Comparison of ENCODE assay signal across 21 cellular contexts in genomic region chr9:127356906-127357305, GRCh38.
"Had no signal": no experiment of that assay in that cellular context is flagged by ENCODE, and none has a peak within 500 bp of the region (broad histone marks: within the 10 kb centered on the region; RNA-seq: fewer than 3 reads in every experiment).

No MANE protein-coding gene starts in this region.

- H3K4me3 Mint-ChIP-seq: dendritic cell treated with granulocyte-macrophage colony-stimulating factor and Interleukin-4, amounts not matched to agents 40 ng/mL and 50 ng/mL, for 4 days; immature natural killer cell had no signal

- H3K27ac Mint-ChIP-seq: dendritic cell treated with granulocyte-macrophage colony-stimulating factor and Interleukin-4, amounts not matched to agents 40 ng/mL and 50 ng/mL, for 4 days; immature natural killer cell had no signal

- H3K4me1 ChIP-seq: left lung, lower lobe of right lung had no signal

- H3K9me3 ChIP-seq: colonic mucosa, esophagus muscularis mucosa, gastroesophageal sphincter, heart left ventricle, left lung, lower lobe of right lung had no signal

- H3K4me3 ChIP-seq: colonic mucosa, esophagus muscularis mucosa, gastroesophageal sphincter, heart left ventricle, hepatocyte, left lung, lower lobe of right lung had no signal

- H3K36me3 ChIP-seq: colonic mucosa, left lung had no signal

- DNase-seq: colonic mucosa; cortex of kidney; effector CD4-positive, alpha-beta T cell; effector memory CD4-positive, alpha-beta T cell; foreskin keratinocyte; heart left ventricle; hypothalamus; immature natural killer cell; islet precursor cell; left cardiac atrium; left lung; left ventricle myocardium superior; lower lobe of right lung; mesenchymal stem cell; midbrain had no signal

- H3K27me3 ChIP-seq: colonic mucosa, esophagus muscularis mucosa, foreskin keratinocyte, gastroesophageal sphincter, heart left ventricle, hepatocyte, left lung had no signal

- H3K4me2 ChIP-seq: hepatocyte had no signal

- H2AFZ ChIP-seq: hepatocyte had no signal

- FAIRE-seq: endothelial cell of umbilical vein, frontal cortex had no signal

- H3K27ac ChIP-seq: colonic mucosa, esophagus muscularis mucosa, foreskin keratinocyte, gastroesophageal sphincter, heart left ventricle, hepatocyte, left lung, lower lobe of right lung had no signal

- H3K9me3 Mint-ChIP-seq: dendritic cell treated with granulocyte-macrophage colony-stimulating factor and Interleukin-4, amounts not matched to agents 40 ng/mL and 50 ng/mL, for 4 days; immature natural killer cell had no signal
